Comparison of ENCODE assay signal across 10 cellular contexts in the genomic region with DNA sequence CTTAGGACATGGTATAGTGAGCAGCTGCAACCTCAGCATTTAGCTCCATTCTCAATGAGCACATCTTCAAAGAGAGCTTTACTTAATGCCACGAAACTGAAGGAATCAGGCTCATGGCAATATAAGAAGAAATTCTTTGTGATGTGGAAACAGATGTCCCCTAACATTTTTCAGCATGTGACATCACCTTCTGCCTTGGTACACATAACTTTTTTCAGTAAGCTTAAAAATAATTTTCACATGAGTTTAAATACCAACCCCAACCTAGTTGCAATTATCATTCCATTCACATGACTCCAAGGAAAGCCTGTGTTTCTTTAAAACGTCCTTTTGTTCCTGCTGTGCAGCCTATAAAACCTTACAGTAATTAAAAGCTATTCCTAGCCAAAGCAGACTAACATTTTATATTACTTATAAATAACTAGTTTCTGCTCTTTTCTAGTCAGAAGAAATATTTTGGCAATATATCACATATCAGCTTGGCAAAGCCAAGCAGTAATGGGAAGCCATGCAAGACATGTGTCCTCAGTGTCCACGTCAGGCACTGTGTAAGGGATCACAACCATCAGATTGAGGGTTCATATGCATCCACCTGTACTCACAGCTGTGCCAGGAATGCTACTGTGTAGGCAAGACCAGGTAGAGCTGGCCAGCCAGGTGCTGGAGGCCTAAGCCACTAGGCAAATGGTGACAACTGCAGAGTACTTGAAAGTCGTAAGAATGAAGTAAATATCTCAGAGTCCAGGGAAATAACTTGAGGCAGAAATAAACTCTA.
DNase-seq lines count a peak whose midpoint lies in the region; ATAC-seq and TF ChIP-seq lines count a peak whose summit lies in the region.
"Had no signal": no experiment of that assay in that cellular context is flagged by ENCODE, and none has a peak within 500 bp of the region (broad histone marks: within the 10 kb centered on the region; RNA-seq: fewer than 3 reads in every experiment).

No MANE protein-coding gene starts in this region.

- H3K4me1 Mint-ChIP-seq in stimulated activated naive CD8-positive, alpha-beta T cell treated with anti-CD3 and anti-CD28 coated beads, Interleukin-15, Interleukin-2, amounts not matched to agents 100 ng/mL and 50 ng/mL, for 24 hours (ENCODE audit: low read depth), result peaks cover 80% of the 10 kb centered on the region
- peaks cover 84% of the 10 kb centered on the region for H3K4me1 Mint-ChIP-seq in activated naive CD8-positive, alpha-beta T cell (ENCODE audit: low read depth)
- H3K4me1 Mint-ChIP-seq: memory B cell had no signal

- TF ChIP-seq CTCF in GM10266 (IDR thresholded peaks at IDR 0.05; ENCODE audit: control insufficient read depth, insufficient read depth, low read depth, missing control alignments), result no peak

- H3K27me3 Mint-ChIP-seq in stimulated activated naive CD8-positive, alpha-beta T cell treated with anti-CD3 and anti-CD28 coated beads, Interleukin-15, Interleukin-2, amounts not matched to agents 100 ng/mL and 50 ng/mL, for 24 hours, result no peaks in the 10 kb centered on the region
- H3K27me3 Mint-ChIP-seq in activated naive CD8-positive, alpha-beta T cell, result no peaks in the 10 kb centered on the region
- H3K27me3 Mint-ChIP-seq: memory B cell had no signal

- no peak overlapping the region for H3K4me3 Mint-ChIP-seq in stimulated activated naive CD8-positive, alpha-beta T cell treated with anti-CD3 and anti-CD28 coated beads, Interleukin-15, Interleukin-2, amounts not matched to agents 100 ng/mL and 50 ng/mL, for 24 hours
- H3K4me3 Mint-ChIP-seq in activated naive CD8-positive, alpha-beta T cell, result peak overlapping the region; percentile 23
- H3K4me3 Mint-ChIP-seq: memory B cell had no signal

- peak overlapping the region; percentile 97 for H3K27ac Mint-ChIP-seq in stimulated activated naive CD8-positive, alpha-beta T cell treated with anti-CD3 and anti-CD28 coated beads, Interleukin-15, Interleukin-2, amounts not matched to agents 100 ng/mL and 50 ng/mL, for 24 hours
- H3K27ac Mint-ChIP-seq in activated naive CD8-positive, alpha-beta T cell, result peak overlapping the region; percentile 94
- H3K27ac Mint-ChIP-seq: memory B cell had no signal

- no peak for ATAC-seq in stimulated activated naive CD8-positive, alpha-beta T cell treated with anti-CD3 and anti-CD28 coated beads, Interleukin-15, Interleukin-2, amounts not matched to agents 100 U/mL and 50 U/mL, for 24 hours
- no peak for ATAC-seq in GM21515 (IDR thresholded peaks at IDR 0.05; ENCODE audit: unreplicated experiment)

- H3K36me3 Mint-ChIP-seq in stimulated activated naive CD8-positive, alpha-beta T cell treated with anti-CD3 and anti-CD28 coated beads, Interleukin-15, Interleukin-2, amounts not matched to agents 100 ng/mL and 50 ng/mL, for 24 hours (ENCODE audit: low read depth), result peaks cover 55% of the 10 kb centered on the region
- H3K36me3 Mint-ChIP-seq in activated naive CD8-positive, alpha-beta T cell, result peaks cover 22% of the 10 kb centered on the region
- H3K36me3 Mint-ChIP-seq: memory B cell had no signal

- H3K9me3 Mint-ChIP-seq in stimulated activated naive CD8-positive, alpha-beta T cell treated with anti-CD3 and anti-CD28 coated beads, Interleukin-15, Interleukin-2, amounts not matched to agents 100 ng/mL and 50 ng/mL, for 24 hours, result no peaks in the 10 kb centered on the region
- H3K9me3 Mint-ChIP-seq in activated naive CD8-positive, alpha-beta T cell (ENCODE audit: low read depth), result no peaks in the 10 kb centered on the region
- H3K9me3 Mint-ChIP-seq: memory B cell had no signal

- no peak for DNase-seq in stimulated activated naive CD8-positive, alpha-beta T cell treated with anti-CD3 and anti-CD28 coated beads, Interleukin-15, Interleukin-2, amounts not matched to agents 100 U/mL and 50 U/mL, for 24 hours
- DNase-seq in iPS-NIHi11 (ENCODE audit: low spot score) (peak; percentile 26), GM10266 (ENCODE audit: extremely low spot score) (no peak)
- DNase-seq in central memory CD4-positive, alpha-beta T cell, result no peak
- no peak for DNase-seq in effector CD8-positive, alpha-beta T cell (lab: John Stamatoyannopoulos, UW)
- DNase-seq: activated effector memory CD4-positive, alpha-beta T cell treated with Interleukin-2 at 50 U/mL for 16 hours had no signal
